Comparison of ENCODE assay signal across 9 cellular contexts in the genomic region with DNA sequence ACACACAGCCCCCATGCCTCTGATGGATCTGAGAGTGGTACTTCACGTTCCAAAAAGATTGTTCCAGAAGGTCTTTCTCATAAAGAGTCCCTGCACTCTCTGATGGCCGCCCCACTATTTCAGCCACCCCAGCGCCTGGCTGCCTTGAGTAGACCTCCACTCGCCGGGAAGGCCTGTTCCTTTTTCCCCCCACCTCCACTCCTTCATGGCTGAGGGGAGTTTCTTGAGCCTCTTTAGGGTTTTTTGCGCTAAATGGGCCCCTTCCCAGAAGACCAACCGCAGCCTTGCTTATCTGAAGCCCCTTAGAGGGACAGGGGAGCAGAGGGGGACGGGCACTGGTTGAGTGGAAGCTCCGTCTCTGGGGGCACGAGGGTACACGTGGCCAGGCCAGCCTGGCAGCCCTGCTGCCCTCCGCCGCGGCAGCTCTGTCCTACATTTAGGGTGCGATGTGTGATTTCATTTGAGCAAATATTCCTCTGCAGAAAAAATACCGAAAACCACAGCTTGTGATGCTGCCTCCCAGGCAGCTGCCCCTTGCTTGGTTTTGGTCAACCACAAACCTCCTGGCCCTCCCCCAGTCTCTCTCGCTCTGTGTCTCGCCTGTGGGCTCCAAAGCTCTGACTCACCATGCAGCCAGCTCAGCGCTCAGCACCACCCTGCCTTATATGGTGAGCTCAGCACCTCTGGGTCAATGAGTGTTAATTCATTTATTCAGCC.
DNase-seq lines count a peak whose midpoint lies in the region; ATAC-seq, FAIRE-seq and TF ChIP-seq lines count a peak whose summit lies in the region.
"Had no signal": no experiment of that assay in that cellular context is flagged by ENCODE, and none has a peak within 500 bp of the region (broad histone marks: within the 10 kb centered on the region; RNA-seq: fewer than 3 reads in every experiment).

No MANE protein-coding gene starts in this region.

- peak overlapping the region; percentile 97 for H4K91ac ChIP-seq in H1 (replicated peaks; ENCODE audit: insufficient read length, low read length)

- FAIRE-seq in H1 (lab: Jason Lieb, UNC) = peak; percentile 65

- peak overlapping the region; percentile 83; the same call in 1 of the 2 replicates for H2AK5ac ChIP-seq in H1 (ENCODE audit: low read depth, low read length)

- H3K9me3 ChIP-seq in H1 (ENCODE audit: insufficient read depth in 2 of 2, low read depth in 1 of 2, low read length in 1 of 2) (no peaks in the 10 kb centered on the region), mucosa of rectum (ENCODE audit: control insufficient read depth in 2 of 2, low read length in 2 of 2) (no peaks in the 10 kb centered on the region)
- H3K9me3 ChIP-seq: neutrophil had no signal

- H4K5ac ChIP-seq in H1 (ENCODE audit: insufficient read length, low read depth, low read length) = peak overlapping the region; percentile 28

- WGBS in H1 (ENCODE audit: extremely low coverage in 1 of 2, insufficient coverage in 1 of 2, insufficient read length in 1 of 2, insufficient replicate concordance in 2 of 2, low coverage in 1 of 2, low lambda C conversion rate in 2 of 2, missing lambda C conversion rate in 1 of 2), 2 experiments = 65% methylated on average over 15 of the region's 19 CpGs; no CpG with 5 or more reads in 1 of the 2 experiments

- peak overlapping the region; percentile 76; the same call in 1 of the 2 replicates for H4K8ac ChIP-seq in H1 (ENCODE audit: extremely low read depth, insufficient read depth, low read length)

- H3K4ac ChIP-seq in H1 (replicated peaks; ENCODE audit: insufficient read length, low read depth, low read length) = no peak overlapping the region

- ATAC-seq in GM18499 (IDR thresholded peaks at IDR 0.05; ENCODE audit: insufficient read depth, unreplicated experiment) = peak; percentile 97
- ATAC-seq in HG02798 (IDR thresholded peaks at IDR 0.05; ENCODE audit: poor library complexity, unreplicated experiment) = peak; percentile 100
- peak; percentile 100 for ATAC-seq in activated CD8-positive, alpha-beta T cell treated with anti-CD3 and anti-CD28 coated beads for 36 hours
- ATAC-seq in stimulated activated memory B cell treated with anti-CD40 and anti-IgM and Interleukin-4, amounts not matched to agents 10 μg/mL and 1 μg/mL and 100 μg/mL, for 72 hours = peak; percentile 97

- 0 out of 2 replicates have a peak overlapping the region, but pooled peaks have one; percentile 81 for H2BK15ac ChIP-seq in H1 (ENCODE audit: low read length)

- H3K23ac ChIP-seq in H1 (ENCODE audit: insufficient read length) = no peak overlapping the region

- H2BK12ac ChIP-seq in H1 (ENCODE audit: low read depth, low read length) = peak overlapping the region; percentile 94

- H3K4me3 Mint-ChIP-seq in activated CD8-positive, alpha-beta T cell treated with anti-CD3 and anti-CD28 coated beads for 36 hours = peak overlapping the region; percentile 32
- H3K4me3 Mint-ChIP-seq in stimulated activated memory B cell treated with anti-CD40 and anti-IgM and Interleukin-4, amounts not matched to agents 10 μg/mL and 1 μg/mL and 100 μg/mL, for 72 hours = no peak overlapping the region

- H3K79me1 ChIP-seq in H1 (ENCODE audit: low read depth, low read length) = no peaks in the 10 kb centered on the region

- peak overlapping the region; percentile 62 for H3K27ac Mint-ChIP-seq in activated CD8-positive, alpha-beta T cell treated with anti-CD3 and anti-CD28 coated beads for 36 hours
- peak overlapping the region; percentile 58 for H3K27ac Mint-ChIP-seq in stimulated activated memory B cell treated with anti-CD40 and anti-IgM and Interleukin-4, amounts not matched to agents 10 μg/mL and 1 μg/mL and 100 μg/mL, for 72 hours

- H3K9me3 Mint-ChIP-seq in activated CD8-positive, alpha-beta T cell treated with anti-CD3 and anti-CD28 coated beads for 36 hours = no peaks in the 10 kb centered on the region
- H3K9me3 Mint-ChIP-seq in stimulated activated memory B cell treated with anti-CD40 and anti-IgM and Interleukin-4, amounts not matched to agents 10 μg/mL and 1 μg/mL and 100 μg/mL, for 72 hours = no peaks in the 10 kb centered on the region

- no peak for TF ChIP-seq CTCF in activated CD8-positive, alpha-beta T cell treated with anti-CD3 and anti-CD28 coated beads for 36 hours (IDR thresholded peaks at IDR 0.05)
- no peak for TF ChIP-seq CTCF in H1 (IDR thresholded peaks at IDR 0.05; ENCODE audit: control extremely low read depth in 1 of 3, insufficient read depth in 1 of 3, low read depth in 1 of 3, low read length in 3 of 3)

- TF ChIP-seq EP300 in H1 (IDR thresholded peaks at IDR 0.05; ENCODE audit: borderline replicate concordance in 1 of 2, low read depth in 2 of 2, low read length in 2 of 2) = peak in 1 of 2 experiments; percentile 70; a peak in 1 of 3 replicates

- H3K18ac ChIP-seq in H1 (ENCODE audit: extremely low read depth, low read length) = peak overlapping the region; percentile 76; the same call in 1 of the 2 replicates

- peak overlapping the region; percentile 87; the same call in 1 of the 2 replicates for H2BK5ac ChIP-seq in H1 (ENCODE audit: low read depth, low read length)

- H3K9ac ChIP-seq in H1 (replicated peaks in 1 of 4; ENCODE audit: extremely low read depth in 1 of 4, low read depth in 3 of 4, low read length in 3 of 4) (peak overlapping the region in 2 of 4 experiments; percentile 29 to 38; a peak in 3 of 7 replicates), mucosa of rectum (ENCODE audit: low read depth in 1 of 2, low read length in 2 of 2) (no peak overlapping the region)

- peak in 1 of 2 experiments; percentile 37; a peak in 2 of 3 replicates for TF ChIP-seq POLR2A in H1 (IDR thresholded peaks at IDR 0.05; ENCODE audit: control extremely low read depth in 1 of 2, low read depth in 2 of 2, low read length in 2 of 2)

- H3K36me3 Mint-ChIP-seq in activated CD8-positive, alpha-beta T cell treated with anti-CD3 and anti-CD28 coated beads for 36 hours (ENCODE audit: low read depth) = no peaks in the 10 kb centered on the region
- no peaks in the 10 kb centered on the region for H3K36me3 Mint-ChIP-seq in stimulated activated memory B cell treated with anti-CD40 and anti-IgM and Interleukin-4, amounts not matched to agents 10 μg/mL and 1 μg/mL and 100 μg/mL, for 72 hours

- H3K27ac ChIP-seq in H1 (ENCODE audit: low read depth, low read length) (peak overlapping the region; percentile 59; the same call in 1 of the 2 replicates), mucosa of rectum (ENCODE audit: low read depth in 2 of 2, low read length in 2 of 2) (peak overlapping the region; percentile 55 to 60)
- H3K27ac ChIP-seq: neutrophil had no signal

- H3K4me1 ChIP-seq in H1 (replicated peaks in 1 of 4; ENCODE audit: control insufficient read depth in 3 of 4, insufficient read depth in 4 of 4, low read length in 3 of 4) = peaks cover 33 to 56% (median 40%) of the 10 kb centered on the region in 4 experiments
- H3K4me1 ChIP-seq in mucosa of rectum (ENCODE audit: control insufficient read depth in 2 of 2, insufficient read depth in 2 of 2, low read length in 2 of 2) = peaks cover 4 to 7% of the 10 kb centered on the region in 2 donors

- intact Hi-C loops in activated CD8-positive, alpha-beta T cell treated with anti-CD3 and anti-CD28 coated beads for 36 hours (cut with micrococcal nuclease) = no loop called here

- DNase-seq in NCI-H226 (peak; percentile 99), H1 (ENCODE audit: low read depth in 1 of 2, low spot score in 2 of 2) (peak in 1 of 2 experiments; percentile 85), NCI-H1105 treated with DMSO at 0.1 percent for 48 hours (lab: John Stamatoyannopoulos, UW) (no peak)
- peak; percentile 92 for DNase-seq in activated CD8-positive, alpha-beta T cell treated with anti-CD3 and anti-CD28 coated beads for 36 hours

- H3K4me2 ChIP-seq in H1 (ENCODE audit: insufficient read depth in 1 of 2, low read depth in 2 of 2, low read length in 2 of 2) = peak overlapping the region; percentile 9 to 44; a peak in 3 of 4 replicates

- no peak overlapping the region for H3K14ac ChIP-seq in H1 (ENCODE audit: insufficient read length)

- H3K36me3 ChIP-seq in H1 (ENCODE audit: control insufficient read depth in 2 of 4, insufficient read depth in 4 of 4, low read length in 3 of 4) (no peaks in the 10 kb centered on the region), mucosa of rectum (ENCODE audit: control insufficient read depth in 2 of 2, insufficient read depth in 2 of 2, low read length in 2 of 2) (no peaks in the 10 kb centered on the region)
- H3K36me3 ChIP-seq: neutrophil had no signal

- CTCF ChIA-PET in activated CD8-positive, alpha-beta T cell treated with anti-CD3 and anti-CD28 coated beads for 36 hours (lab: Charles Lee) = interaction anchor here (1.4 to 1.6 kb wide), 3 partner anchors 8 to 49 kb away, joined by 3 to 6 read pairs (median 5); no protein-coding TSS in a partner anchor
- CTCF ChIA-PET in H1 (lab: Charles Lee; ENCODE audit: partially characterized antibody) = interaction anchor here (0.9 to 2.9 kb wide), 12 partner anchors 9 to 101 kb away, joined by 3 to 10 read pairs (median 4); no protein-coding TSS in a partner anchor

- peak overlapping the region; percentile 76 for H2BK20ac ChIP-seq in H1 (ENCODE audit: low read length)

- H3K27me3 ChIP-seq in H1 (replicated peaks in 1 of 4; ENCODE audit: control insufficient read depth in 3 of 4, extremely low read depth in 1 of 4, insufficient read depth in 3 of 4, low read length in 3 of 4) (no peaks in the 10 kb centered on the region), mucosa of rectum (ENCODE audit: control insufficient read depth in 2 of 2, insufficient read depth in 2 of 2, low read length in 2 of 2) (peaks cover 0 to 3% of the 10 kb centered on the region in 2 donors)

- H2AFZ ChIP-seq in H1 (ENCODE audit: low read length) = no peak overlapping the region

- H3K4me3 ChIP-seq in H1 (ENCODE audit: extremely low read depth in 1 of 4, insufficient read depth in 2 of 4, low read depth in 3 of 4, low read length in 4 of 4) = no peak overlapping the region; a peak in 2 of 8 replicates
- no peak overlapping the region for H3K4me3 ChIP-seq in mucosa of rectum (ENCODE audit: low read length in 2 of 2)

- H3K23me2 ChIP-seq in H1 (ENCODE audit: low read depth, low read length) = no peaks in the 10 kb centered on the region

- no peaks in the 10 kb centered on the region for H4K20me1 ChIP-seq in H1 (replicated peaks in 1 of 2; ENCODE audit: control insufficient read depth in 1 of 2, insufficient read depth in 2 of 2, low read length in 2 of 2)

- peaks cover 23% of the 10 kb centered on the region for H3K4me1 Mint-ChIP-seq in activated CD8-positive, alpha-beta T cell treated with anti-CD3 and anti-CD28 coated beads for 36 hours (ENCODE audit: low read depth)
- peaks cover 22% of the 10 kb centered on the region for H3K4me1 Mint-ChIP-seq in stimulated activated memory B cell treated with anti-CD40 and anti-IgM and Interleukin-4, amounts not matched to agents 10 μg/mL and 1 μg/mL and 100 μg/mL, for 72 hours

- H3K56ac ChIP-seq in H1 (replicated peaks; ENCODE audit: insufficient read length, low read depth, low read length) = no peak overlapping the region

- H3K79me2 ChIP-seq in H1 (ENCODE audit: control insufficient read depth in 1 of 2, insufficient read depth in 2 of 2, low read length in 2 of 2) = no peaks in the 10 kb centered on the region

- H2BK120ac ChIP-seq in H1 (replicated peaks; ENCODE audit: low read depth, low read length) = peak overlapping the region; percentile 25

- H3K27me3 Mint-ChIP-seq in activated CD8-positive, alpha-beta T cell treated with anti-CD3 and anti-CD28 coated beads for 36 hours = peaks cover 26% of the 10 kb centered on the region
- peaks cover 46% of the 10 kb centered on the region for H3K27me3 Mint-ChIP-seq in stimulated activated memory B cell treated with anti-CD40 and anti-IgM and Interleukin-4, amounts not matched to agents 10 μg/mL and 1 μg/mL and 100 μg/mL, for 72 hours

- POLR2A ChIA-PET in activated CD8-positive, alpha-beta T cell treated with anti-CD3 and anti-CD28 coated beads for 36 hours (lab: Charles Lee) = no interaction called here
- POLR2A ChIA-PET in H1 (lab: Charles Lee; ENCODE audit: partially characterized antibody) = interaction anchor here (0.8 to 2.1 kb wide), 8 partner anchors 9 to 63 kb away, joined by 3 to 7 read pairs (median 4); no protein-coding TSS in a partner anchor

- no peak for TF ChIP-seq RAD21 in H1 (IDR thresholded peaks at IDR 0.05 in 1 of 2, conservative IDR thresholded peaks at IDR 0.05 in 1 of 2; ENCODE audit: low read depth in 2 of 2, low read length in 2 of 2)
